In the genomic region with DNA sequence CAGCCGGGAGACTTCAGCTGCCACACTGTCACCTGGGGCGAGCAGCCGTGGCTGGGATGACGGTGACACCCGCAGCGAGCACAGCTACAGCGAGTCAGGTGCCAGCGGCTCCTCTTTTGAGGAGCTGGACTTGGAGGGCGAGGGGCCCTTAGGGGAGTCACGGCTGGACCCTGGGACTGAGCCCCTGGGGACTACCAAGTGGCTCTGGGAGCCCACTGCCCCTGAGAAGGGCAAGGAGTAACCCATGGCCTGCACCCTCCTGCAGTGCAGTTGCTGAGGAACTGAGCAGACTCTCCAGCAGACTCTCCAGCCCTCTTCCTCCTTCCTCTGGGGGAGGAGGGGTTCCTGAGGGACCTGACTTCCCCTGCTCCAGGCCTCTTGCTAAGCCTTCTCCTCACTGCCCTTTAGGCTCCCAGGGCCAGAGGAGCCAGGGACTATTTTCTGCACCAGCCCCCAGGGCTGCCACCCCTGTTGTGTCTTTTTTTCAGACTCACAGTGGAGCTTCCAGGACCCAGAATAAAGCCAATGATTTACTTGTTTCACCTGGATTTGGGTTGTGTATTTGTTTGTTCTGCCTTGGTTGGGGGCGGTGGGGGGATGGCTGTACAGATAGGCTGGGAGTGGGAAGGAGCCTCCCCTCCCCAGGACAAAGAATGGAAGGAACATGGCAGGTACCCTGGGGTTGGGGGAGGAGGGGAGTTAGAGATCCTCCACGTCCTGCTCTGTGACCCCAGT, we compare ENCODE assay signal across 18 cellular contexts. TPM values are rescaled to one million over a fixed set of nuclear protein-coding genes. Genes with fewer than 3 reads are reported as not detected.
A peak's percentile ranks its signal among the peaks of the same experiment; 100 is the strongest.
DNase-seq lines count a peak whose midpoint lies in the region; ATAC-seq lines count a peak whose summit lies in the region.
"Had no signal": no experiment of that assay in that cellular context is flagged by ENCODE, and none has a peak within 500 bp of the region (broad histone marks: within the 10 kb centered on the region; RNA-seq: fewer than 3 reads in every experiment).

No MANE protein-coding gene starts in this region.

- intact Hi-C loops in aorta (cut with DNase I), result no loop called here

- 68 to 74% methylated on average over 12 of the region's 12 CpGs for WGBS in aorta, 2 donors

- H3K27ac Mint-ChIP-seq in stimulated activated naive CD8-positive, alpha-beta T cell treated with anti-CD3 and anti-CD28 coated beads, Interleukin-15, amount 100 ng/mL, for 72 hours, result peak overlapping the region; percentile 31 to 78
- no peak overlapping the region for H3K27ac Mint-ChIP-seq in activated naive CD8-positive, alpha-beta T cell treated with anti-CD3 and anti-CD28 coated beads for 36 hours
- H3K27ac Mint-ChIP-seq: CD4-positive, alpha-beta T cell; stimulated activated memory B cell treated with anti-CD40 and anti-IgM and Interleukin-4, amounts not matched to agents 10 μg/mL and 1 μg/mL and 100 μg/mL, for 72 hours had no signal

- H3K9ac ChIP-seq in iPS-20b (ENCODE audit: low read depth, low read length), result no peak overlapping the region
- H3K9ac ChIP-seq: KMS-11 had no signal

- no peaks in the 10 kb centered on the region for H3K9me3 Mint-ChIP-seq in stimulated activated naive CD8-positive, alpha-beta T cell treated with anti-CD3 and anti-CD28 coated beads, Interleukin-15, amount 100 ng/mL, for 72 hours
- no peaks in the 10 kb centered on the region for H3K9me3 Mint-ChIP-seq in activated naive CD8-positive, alpha-beta T cell treated with anti-CD3 and anti-CD28 coated beads for 36 hours
- H3K9me3 Mint-ChIP-seq: activated naive CD8-positive, alpha-beta T cell treated with anti-CD3 and anti-CD28 coated beads, Interleukin-2, amount 10 ng/mL, durations not matched to agents 7 days and 5 days; CD4-positive, alpha-beta T cell; stimulated activated memory B cell treated with anti-CD40 and anti-IgM and Interleukin-4, amounts not matched to agents 10 μg/mL and 1 μg/mL and 100 μg/mL, for 72 hours had no signal

- H3K27me3 Mint-ChIP-seq in stimulated activated naive CD8-positive, alpha-beta T cell treated with anti-CD3 and anti-CD28 coated beads, Interleukin-15, amount 100 ng/mL, for 72 hours, result peaks cover 12% of the 10 kb centered on the region
- peaks cover 5% of the 10 kb centered on the region for H3K27me3 Mint-ChIP-seq in activated naive CD8-positive, alpha-beta T cell treated with anti-CD3 and anti-CD28 coated beads for 36 hours
- H3K27me3 Mint-ChIP-seq: CD4-positive, alpha-beta T cell; stimulated activated memory B cell treated with anti-CD40 and anti-IgM and Interleukin-4, amounts not matched to agents 10 μg/mL and 1 μg/mL and 100 μg/mL, for 72 hours had no signal

- no peaks in the 10 kb centered on the region for H3K36me3 ChIP-seq in iPS-20b (ENCODE audit: insufficient read depth, low read depth, low read length)
- H3K36me3 ChIP-seq in aorta (ENCODE audit: control insufficient read depth in 1 of 2, insufficient read depth in 2 of 2, low read length in 1 of 2), result peaks cover 0 to 7% of the 10 kb centered on the region in 2 donors

- peak overlapping the region; percentile 42; the same call in 1 of the 2 replicates for H3K4me3 ChIP-seq in iPS-20b (ENCODE audit: low read length)
- no peak overlapping the region for H3K4me3 ChIP-seq in aorta (ENCODE audit: low read length in 2 of 2)
- H3K4me3 ChIP-seq: transverse colon had no signal

- H3K4me3 Mint-ChIP-seq in stimulated activated naive CD8-positive, alpha-beta T cell treated with anti-CD3 and anti-CD28 coated beads, Interleukin-15, amount 100 ng/mL, for 72 hours, result no peak overlapping the region
- no peak overlapping the region for H3K4me3 Mint-ChIP-seq in activated naive CD8-positive, alpha-beta T cell treated with anti-CD3 and anti-CD28 coated beads for 36 hours
- H3K4me3 Mint-ChIP-seq: activated naive CD8-positive, alpha-beta T cell treated with anti-CD3 and anti-CD28 coated beads, Interleukin-2, amount 10 ng/mL, durations not matched to agents 7 days and 5 days; CD4-positive, alpha-beta T cell; stimulated activated memory B cell treated with anti-CD40 and anti-IgM and Interleukin-4, amounts not matched to agents 10 μg/mL and 1 μg/mL and 100 μg/mL, for 72 hours had no signal

- no peak for DNase-seq in stimulated activated naive CD8-positive, alpha-beta T cell treated with anti-CD3 and anti-CD28 coated beads, Interleukin-15, amount 100 ng/mL, for 72 hours
- no peak for DNase-seq in stimulated activated naive CD8-positive, alpha-beta T cell treated with anti-CD3 and anti-CD28 coated beads, Interleukin-15, Interleukin-2, amounts not matched to agents 100 U/mL and 50 U/mL, for 24 hours
- DNase-seq in aorta (peak; percentile 30 to 49), amygdala (lab: John Stamatoyannopoulos, UW) (no peak)
- DNase-seq in activated naive CD8-positive, alpha-beta T cell treated with anti-CD3 and anti-CD28 coated beads for 36 hours, result no peak
- DNase-seq: CD4-positive, alpha-beta T cell; effector memory CD4-positive, alpha-beta T cell; NCI-H526 treated with DMSO at 0.1 percent for 48 hours; T-helper 2 cell; transverse colon had no signal

- ATAC-seq in stimulated activated naive CD8-positive, alpha-beta T cell treated with anti-CD3 and anti-CD28 coated beads, Interleukin-15, amount 100 ng/mL, for 72 hours, result no peak
- no peak for ATAC-seq in stimulated activated naive CD8-positive, alpha-beta T cell treated with anti-CD3 and anti-CD28 coated beads, Interleukin-15, Interleukin-2, amounts not matched to agents 100 U/mL and 50 U/mL, for 24 hours
- ATAC-seq in aorta (ENCODE audit: low FRiP score) (no peak), HG03196 (IDR thresholded peaks at IDR 0.05; ENCODE audit: unreplicated experiment) (no peak)
- ATAC-seq: right cardiac atrium; stimulated activated memory B cell treated with anti-CD40 and anti-IgM and Interleukin-4, amounts not matched to agents 10 μg/mL and 1 μg/mL and 100 μg/mL, for 72 hours had no signal

- H3K9me3 ChIP-seq in iPS-20b (ENCODE audit: insufficient read depth, low read depth, low read length) (no peaks in the 10 kb centered on the region), aorta (ENCODE audit: control insufficient read depth, low read length) (no peaks in the 10 kb centered on the region)
- H3K9me3 ChIP-seq: transverse colon had no signal

- H3K27ac ChIP-seq in angular gyrus (ENCODE audit: low read depth, low read length) (peak overlapping the region; percentile 69), iPS-20b (ENCODE audit: low read length) (no peak overlapping the region), aorta (ENCODE audit: low read depth in 1 of 2, low read length in 2 of 2) (no peak overlapping the region)
- H3K27ac ChIP-seq: KMS-11, transverse colon had no signal

- H3K36me3 Mint-ChIP-seq in activated naive CD8-positive, alpha-beta T cell treated with anti-CD3 and anti-CD28 coated beads for 36 hours, result peaks cover 3% of the 10 kb centered on the region

- H3K4me1 ChIP-seq in iPS-20b (ENCODE audit: insufficient read depth, low read length) (peaks cover 10% of the 10 kb centered on the region; the same call in 1 of the 2 replicates), aorta (ENCODE audit: control insufficient read depth in 1 of 2, insufficient read depth in 2 of 2, low read length in 2 of 2) (no peaks in the 10 kb centered on the region)

- H3K27me3 ChIP-seq in iPS-20b (ENCODE audit: insufficient read depth, low read length) (peaks cover 29% of the 10 kb centered on the region), aorta (ENCODE audit: control insufficient read depth in 1 of 2, insufficient read depth in 2 of 2, low read length in 1 of 2) (no peaks in the 10 kb centered on the region)

- peaks cover 31% of the 10 kb centered on the region for H3K4me1 Mint-ChIP-seq in stimulated activated naive CD8-positive, alpha-beta T cell treated with anti-CD3 and anti-CD28 coated beads, Interleukin-15, amount 100 ng/mL, for 72 hours
- H3K4me1 Mint-ChIP-seq in activated naive CD8-positive, alpha-beta T cell treated with anti-CD3 and anti-CD28 coated beads for 36 hours, result peaks cover 9% of the 10 kb centered on the region

RNA-seq across cellular contexts. Expression of gene GRM2, which starts 2.9 kb away (rescaled TPM):
- under 1 TPM; 0.52 to 0.87 TPM for total RNA-seq in aorta
- under 1 TPM in 1 of 2 donors, not detected in 1; 0.18 TPM for polyA plus RNA-seq in aorta
- total RNA-seq in activated naive CD8-positive, alpha-beta T cell treated with anti-CD3 and anti-CD28 coated beads for 36 hours, result under 1 TPM; 0.37 to 0.46 TPM
- total RNA-seq: SK-MEL-5 had no signal

RNA-seq across cellular contexts. Expression of gene TEX264, which starts 32.9 kb away (rescaled TPM):
- 10 to 100 TPM; 18.2 to 26.0 TPM for total RNA-seq in aorta
- polyA plus RNA-seq in aorta, result 10 to 100 TPM; 25.0 to 40.7 TPM
- 10 to 100 TPM; 37.1 to 39.5 TPM for total RNA-seq in activated naive CD8-positive, alpha-beta T cell treated with anti-CD3 and anti-CD28 coated beads for 36 hours

Comparison
In these comparisons a context has a peak if more than half of its experiments do, and no peak if none do; other contexts are left out.
1. DNase-seq: peak in aorta (2 of 2); none in stimulated activated naive CD8-positive, alpha-beta T cell treated with anti-CD3 and anti-CD28 coated beads, Interleukin-15, amount 100 ng/mL, for 72 hours (0 of 2), stimulated activated naive CD8-positive, alpha-beta T cell treated with anti-CD3 and anti-CD28 coated beads, Interleukin-15, Interleukin-2, amounts not matched to agents 100 U/mL and 50 U/mL, for 24 hours (single experiment), activated naive CD8-positive, alpha-beta T cell treated with anti-CD3 and anti-CD28 coated beads for 36 hours (single experiment) and amygdala (0 of 56).